ENCODE assay signal across 26 cellular contexts in genomic region chr21:43845386-43845785, GRCh38.
"Had no signal": no experiment of that assay in that cellular context is flagged by ENCODE, and none has a peak within 500 bp of the region (broad histone marks: within the 10 kb centered on the region; RNA-seq: fewer than 3 reads in every experiment).

No MANE protein-coding gene starts in this region.

- H3K27ac Mint-ChIP-seq: activated B cell treated with CpG ODN at 0.5 μM for 24 hours; activated CD8-positive, alpha-beta T cell treated with anti-CD3 and anti-CD28 coated beads for 36 hours; activated naive CD8-positive, alpha-beta T cell; activated T-helper 17 cell treated with anti-CD3 and anti-CD28 coated beads, Interleukin-2, amount 50 U/mL, for 72 hours had no signal

- DNase-seq: activated B cell treated with CpG ODN at 0.5 μM for 24 hours; activated CD4-positive, alpha-beta T cell treated with anti-CD3 and anti-CD28 coated beads for 48 hours; activated CD4-positive, alpha-beta T cell treated with anti-CD3 and anti-CD28 coated beads, Interleukin-2, amount 50 U/mL, for 1 hour; activated CD4-positive, alpha-beta T cell treated with anti-CD3 and anti-CD28 coated beads, Interleukin-2, amount 50 U/mL, for 48 hours; activated CD8-positive, alpha-beta memory T cell treated with anti-CD3 and anti-CD28 coated beads for 24 hours; activated CD8-positive, alpha-beta T cell treated with anti-CD3 and anti-CD28 coated beads for 36 hours; activated effector memory CD4-positive, alpha-beta T cell treated with Interleukin-2 at 50 U/mL for 16 hours; activated gamma-delta T cell treated with Interleukin-2 at 50 U/mL for 16 hours; activated naive CD4-positive, alpha-beta T cell treated with anti-CD3 and anti-CD28 coated beads, Interleukin-2, amount 50 U/mL, for 16 hours; activated naive CD4-positive, alpha-beta T cell treated with Interleukin-2 at 50 U/mL for 16 hours; activated T-cell treated with anti-CD3 and anti-CD28 coated beads, Interleukin-2, amount 50 U/mL, for 4 hours; adrenal gland; amygdala; aorta; body of pancreas; caudate nucleus; colonic mucosa; effector CD8-positive, alpha-beta T cell; esophagus squamous epithelium; head of caudate nucleus; T-helper 2 cell had no signal

- H3K9me3 ChIP-seq: adrenal gland, body of pancreas, colonic mucosa, esophagus squamous epithelium had no signal

- ATAC-seq: activated CD4-positive, CD25-positive, alpha-beta regulatory T cell treated with anti-CD3 and anti-CD28 coated beads, Interleukin-2, amount 50 U/mL, for 24 hours; activated CD8-positive, alpha-beta T cell treated with anti-CD3 and anti-CD28 coated beads for 36 hours; activated T-cell treated with anti-CD3 and anti-CD28 coated beads, Interleukin-2, amount 50 U/mL, for 4 hours; activated T-helper 17 cell treated with anti-CD3 and anti-CD28 coated beads, Interleukin-2, amount 50 U/mL, for 72 hours; body of pancreas had no signal

- H3K4me1 ChIP-seq: adrenal gland, body of pancreas, colonic mucosa had no signal

- H3K27me3 ChIP-seq: adrenal gland, body of pancreas, colonic mucosa, esophagus squamous epithelium had no signal

- H3K27ac ChIP-seq: adrenal gland, body of pancreas, colonic mucosa, epithelial cell of prostate, esophagus squamous epithelium, VCaP had no signal

- H3K36me3 Mint-ChIP-seq: activated naive CD8-positive, alpha-beta T cell had no signal

- H3K36me3 ChIP-seq: adrenal gland, colonic mucosa, esophagus squamous epithelium had no signal

- H3K4me3 ChIP-seq: adrenal gland, body of pancreas, colonic mucosa, esophagus squamous epithelium had no signal

- H3K9me3 Mint-ChIP-seq: activated B cell treated with CpG ODN at 0.5 μM for 24 hours; activated CD8-positive, alpha-beta T cell treated with anti-CD3 and anti-CD28 coated beads for 36 hours; activated T-helper 17 cell treated with anti-CD3 and anti-CD28 coated beads, Interleukin-2, amount 50 U/mL, for 72 hours had no signal

- H3K27me3 Mint-ChIP-seq: activated CD8-positive, alpha-beta T cell treated with anti-CD3 and anti-CD28 coated beads for 36 hours; activated naive CD8-positive, alpha-beta T cell; activated T-helper 17 cell treated with anti-CD3 and anti-CD28 coated beads, Interleukin-2, amount 50 U/mL, for 72 hours had no signal

- H3K4me3 Mint-ChIP-seq: activated B cell treated with CpG ODN at 0.5 μM for 24 hours; activated CD8-positive, alpha-beta T cell treated with anti-CD3 and anti-CD28 coated beads for 36 hours; activated naive CD8-positive, alpha-beta T cell; activated T-cell treated with anti-CD3 and anti-CD28 coated beads, Interleukin-2, amount 50 U/mL, for 4 hours; activated T-helper 17 cell treated with anti-CD3 and anti-CD28 coated beads, Interleukin-2, amount 50 U/mL, for 72 hours had no signal
